ENCODE assay signal across 28 cellular contexts in the genomic region with DNA sequence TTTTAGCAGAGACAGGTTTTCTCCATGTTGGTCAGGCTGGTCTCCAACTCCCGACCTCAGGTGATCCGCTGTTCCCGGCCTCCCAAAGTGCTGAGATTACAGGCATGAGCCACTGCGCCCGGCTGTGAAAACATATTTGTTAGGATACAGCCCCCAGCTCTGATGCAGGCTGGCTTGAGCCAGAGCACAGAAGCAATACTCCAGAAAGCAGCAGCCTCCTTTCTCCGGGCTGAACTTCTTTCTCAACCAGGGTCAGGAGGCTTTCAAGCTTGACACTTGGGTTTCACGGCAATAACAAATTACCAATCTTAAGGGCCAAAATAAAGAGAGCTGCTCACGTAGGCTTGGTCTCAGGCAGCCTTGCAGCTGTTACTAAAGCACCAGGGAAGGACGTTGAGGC. TPM values are rescaled to one million over a fixed set of nuclear protein-coding genes. Genes with fewer than 3 reads are reported as not detected.
"Had no signal": no experiment of that assay in that cellular context is flagged by ENCODE, and none has a peak within 500 bp of the region (broad histone marks: within the 10 kb centered on the region; RNA-seq: fewer than 3 reads in every experiment).

No MANE protein-coding gene starts in this region.

- H3K36me3 Mint-ChIP-seq: activated CD8-positive, alpha-beta memory T cell treated with anti-CD3 and anti-CD28 coated beads, Interleukin-2, amount 10 ng/mL, durations not matched to agents 7 days and 5 days; activated naive CD4-positive, alpha-beta T cell treated with anti-CD3 and anti-CD28 coated beads, Interleukin-2, amount 50 U/mL, for 24 hours; mesothelial cell of epicardium; naive thymus-derived CD8-positive, alpha-beta T cell had no signal

- H3K4me2 ChIP-seq: hepatocyte had no signal

- ATAC-seq: activated CD4-positive, alpha-beta T cell treated with anti-CD3 and anti-CD28 coated beads for 36 hours; activated CD8-positive, alpha-beta memory T cell treated with anti-CD3 and anti-CD28 coated beads, Interleukin-2, amount 10 ng/mL, durations not matched to agents 7 days and 5 days; activated CD8-positive, alpha-beta T cell treated with anti-CD3 and anti-CD28 coated beads, Interleukin-2, amount 10 ng/mL, durations not matched to agents 7 days and 5 days; activated naive CD8-positive, alpha-beta T cell treated with anti-CD3 and anti-CD28 coated beads, Interleukin-2, amount 50 U/mL, for 24 hours; gastrocnemius medialis; left ventricle myocardium superior; naive thymus-derived CD8-positive, alpha-beta T cell; pancreas had no signal

- H3K27ac Mint-ChIP-seq: activated CD4-positive, alpha-beta T cell treated with anti-CD3 and anti-CD28 coated beads for 36 hours; activated CD8-positive, alpha-beta memory T cell treated with anti-CD3 and anti-CD28 coated beads, Interleukin-2, amount 10 ng/mL, durations not matched to agents 7 days and 5 days; activated CD8-positive, alpha-beta T cell treated with anti-CD3 and anti-CD28 coated beads, Interleukin-2, amount 10 ng/mL, durations not matched to agents 7 days and 5 days; activated naive CD4-positive, alpha-beta T cell treated with anti-CD3 and anti-CD28 coated beads, Interleukin-2, amount 50 U/mL, for 24 hours; activated naive CD8-positive, alpha-beta T cell treated with anti-CD3 and anti-CD28 coated beads, Interleukin-2, amount 50 U/mL, for 24 hours; activated T-helper 2 cell treated with anti-CD3 and anti-CD28 coated beads, Interferon-gamma antibody, Interleukin-2, Interleukin-4, amounts not matched to agents 10 μg/mL and 5 μg/mL and 100 μg/mL, durations not matched to agents 14 hours and 24 hours and 36 hours; mesothelial cell of epicardium; T-helper 2 cell treated with Interferon-gamma antibody and Interleukin-4, amounts not matched to agents 5 μg/mL and 100 μg/mL, for 36 hours had no signal

- DNase-seq: activated CD4-positive, alpha-beta T cell treated with anti-CD3 and anti-CD28 coated beads for 36 hours; activated CD4-positive, CD25-positive, alpha-beta regulatory T cell; activated CD8-positive, alpha-beta memory T cell treated with anti-CD3 and anti-CD28 coated beads, Interleukin-2, amount 10 ng/mL, durations not matched to agents 7 days and 5 days; activated CD8-positive, alpha-beta T cell treated with anti-CD3 and anti-CD28 coated beads, Interleukin-2, amount 10 ng/mL, durations not matched to agents 7 days and 5 days; activated naive CD8-positive, alpha-beta T cell treated with anti-CD3 and anti-CD28 coated beads, Interleukin-2, amount 50 U/mL, for 24 hours; activated T-cell treated with anti-CD3 and anti-CD28 coated beads, Interleukin-2, amount 50 U/mL, for 48 hours; amygdala; effector memory CD4-positive, alpha-beta T cell; erythroblast; gastrocnemius medialis; glutamatergic neuron; left ventricle myocardium superior; naive thymus-derived CD8-positive, alpha-beta T cell; pancreas; retina; spleen; stimulated activated naive CD4-positive, alpha-beta T cell; T-helper 1 cell had no signal

- H3K79me2 ChIP-seq: hepatocyte had no signal

- H3K9me3 Mint-ChIP-seq: activated naive CD4-positive, alpha-beta T cell treated with anti-CD3 and anti-CD28 coated beads, Interleukin-2, amount 50 U/mL, for 24 hours; activated naive CD8-positive, alpha-beta T cell treated with anti-CD3 and anti-CD28 coated beads, Interleukin-2, amount 50 U/mL, for 24 hours; activated T-helper 2 cell treated with anti-CD3 and anti-CD28 coated beads, Interferon-gamma antibody, Interleukin-2, Interleukin-4, amounts not matched to agents 10 μg/mL and 5 μg/mL and 100 μg/mL, durations not matched to agents 14 hours and 24 hours and 36 hours; central memory CD8-positive, alpha-beta T cell; mesothelial cell of epicardium; T-helper 2 cell treated with Interferon-gamma antibody and Interleukin-4, amounts not matched to agents 5 μg/mL and 100 μg/mL, for 36 hours had no signal

- H3K4me3 ChIP-seq: breast epithelium, gastrocnemius medialis, hepatocyte, pancreas, prostate gland, spleen, suprapubic skin, tibial nerve had no signal

- H3K4me1 Mint-ChIP-seq: activated CD4-positive, alpha-beta T cell treated with anti-CD3 and anti-CD28 coated beads for 36 hours; activated CD8-positive, alpha-beta memory T cell treated with anti-CD3 and anti-CD28 coated beads, Interleukin-2, amount 10 ng/mL, durations not matched to agents 7 days and 5 days; activated naive CD4-positive, alpha-beta T cell treated with anti-CD3 and anti-CD28 coated beads, Interleukin-2, amount 50 U/mL, for 24 hours; activated naive CD8-positive, alpha-beta T cell treated with anti-CD3 and anti-CD28 coated beads, Interleukin-2, amount 50 U/mL, for 24 hours; central memory CD8-positive, alpha-beta T cell; mesothelial cell of epicardium; naive thymus-derived CD8-positive, alpha-beta T cell had no signal

- H3K9me3 ChIP-seq: breast epithelium, gastrocnemius medialis, pancreas, prostate gland, spleen, suprapubic skin, tibial nerve had no signal

- H3K27me3 Mint-ChIP-seq: activated naive CD8-positive, alpha-beta T cell treated with anti-CD3 and anti-CD28 coated beads, Interleukin-2, amount 50 U/mL, for 24 hours had no signal

- H3K27ac ChIP-seq: breast epithelium, gastrocnemius medialis, hepatocyte, pancreas, prostate gland, spleen, suprapubic skin, tibial nerve had no signal

- H3K27me3 ChIP-seq: breast epithelium, gastrocnemius medialis, hepatocyte, pancreas had no signal

- H3K4me1 ChIP-seq: breast epithelium, gastrocnemius medialis, pancreas, prostate gland, spleen, suprapubic skin, tibial nerve had no signal

- H3K4me3 Mint-ChIP-seq: activated CD4-positive, alpha-beta T cell treated with anti-CD3 and anti-CD28 coated beads for 36 hours; activated CD8-positive, alpha-beta memory T cell treated with anti-CD3 and anti-CD28 coated beads, Interleukin-2, amount 10 ng/mL, durations not matched to agents 7 days and 5 days; activated CD8-positive, alpha-beta T cell treated with anti-CD3 and anti-CD28 coated beads, Interleukin-2, amount 10 ng/mL, durations not matched to agents 7 days and 5 days; activated naive CD4-positive, alpha-beta T cell treated with anti-CD3 and anti-CD28 coated beads, Interleukin-2, amount 50 U/mL, for 24 hours; activated naive CD8-positive, alpha-beta T cell treated with anti-CD3 and anti-CD28 coated beads, Interleukin-2, amount 50 U/mL, for 24 hours; central memory CD8-positive, alpha-beta T cell; mesothelial cell of epicardium; naive thymus-derived CD8-positive, alpha-beta T cell; T-helper 2 cell treated with Interferon-gamma antibody and Interleukin-4, amounts not matched to agents 5 μg/mL and 100 μg/mL, for 36 hours had no signal

- H2AFZ ChIP-seq: hepatocyte had no signal

- H3K36me3 ChIP-seq: breast epithelium, gastrocnemius medialis, pancreas, prostate gland, spleen, suprapubic skin, tibial nerve had no signal

RNA-seq across cellular contexts. Expression of gene CECR2, which starts 10.9 kb away (rescaled TPM):
- total RNA-seq: activated CD8-positive, alpha-beta T cell treated with anti-CD3 and anti-CD28 coated beads, Interleukin-2, amount 10 ng/mL, durations not matched to agents 7 days and 5 days; activated T-helper 2 cell treated with anti-CD3 and anti-CD28 coated beads, Interferon-gamma antibody, Interleukin-2, Interleukin-4, amounts not matched to agents 10 μg/mL and 5 μg/mL and 100 μg/mL, durations not matched to agents 14 hours and 24 hours and 36 hours had no signal
- polyA plus RNA-seq: naive thymus-derived CD8-positive, alpha-beta T cell had no signal
